In the genomic region with DNA sequence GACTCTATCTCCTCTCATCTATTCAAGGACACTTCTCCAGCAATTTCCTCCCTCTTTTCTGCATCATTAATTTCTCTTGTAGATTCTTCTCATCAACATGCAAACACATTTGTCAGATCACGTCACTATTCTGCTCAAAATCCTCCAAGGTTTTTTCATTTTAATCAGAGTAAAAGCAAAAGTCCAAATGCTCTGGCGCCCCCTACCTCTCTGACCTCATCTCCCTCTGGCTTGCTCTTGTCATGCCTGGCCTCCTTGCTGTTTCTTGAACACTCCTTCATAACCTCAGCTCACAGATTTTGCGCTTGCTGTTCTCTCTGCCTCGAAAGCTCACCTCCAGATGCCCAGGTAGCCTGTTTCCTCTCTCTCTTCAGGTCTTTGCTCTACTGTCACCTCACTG, we compare ENCODE assay signal across 9 cellular contexts. TPM values are rescaled to one million over a fixed set of nuclear protein-coding genes. Genes with fewer than 3 reads are reported as not detected.
DNase-seq lines count a peak whose midpoint lies in the region; ATAC-seq lines count a peak whose summit lies in the region.
"Had no signal": no experiment of that assay in that cellular context is flagged by ENCODE, and none has a peak within 500 bp of the region (broad histone marks: within the 10 kb centered on the region; RNA-seq: fewer than 3 reads in every experiment).

No MANE protein-coding gene starts in this region.

- ATAC-seq in HG03432 (IDR thresholded peaks at IDR 0.05; ENCODE audit: unreplicated experiment): no peak

- DNase-seq in stimulated activated CD4-positive, alpha-beta T cell treated with anti-CD3 and anti-CD28 coated beads, Interleukin-4, amount 100 ng/mL, for 1 hour: peak; percentile 19
- no peak for DNase-seq in stimulated activated CD4-positive, alpha-beta T cell treated with anti-CD3 and anti-CD28 coated beads, Interleukin-2, amount 100 ng/mL, for 48 hours
- DNase-seq in RPMI7951 (ENCODE audit: low read depth): peak; percentile 6
- DNase-seq in fibroblast of peridontal ligament (ENCODE audit: extremely low read depth): peak; percentile 18
- no peak for DNase-seq in foreskin melanocyte
- no peak for DNase-seq in NCI-H2107 treated with DMSO at 0.1 percent for 48 hours (lab: John Stamatoyannopoulos, UW; ENCODE audit: unreplicated experiment)
- DNase-seq in SHP77 (lab: John Stamatoyannopoulos, UW): no peak
- DNase-seq: NCI-H1105 treated with DMSO at 0.1 percent for 48 hours had no signal

RNA-seq across cellular contexts. Expression of a gene that starts 22.4 kb away (rescaled TPM):
- total RNA-seq in RPMI7951 (2014; rRNA removed; shearing (Covaris generic)): 74.9 and 101 TPM in 2 replicates

RNA-seq across cellular contexts. Expression of a gene that starts 32.0 kb away (rescaled TPM):
- total RNA-seq in RPMI7951 (2014; rRNA removed; shearing (Covaris generic)): not detected in 2 replicates

Comparison
In these comparisons a context has a peak if more than half of its experiments do, and no peak if none do; other contexts are left out.
1. DNase-seq: peak in stimulated activated CD4-positive, alpha-beta T cell treated with anti-CD3 and anti-CD28 coated beads, Interleukin-4, amount 100 ng/mL, for 1 hour (single experiment), RPMI7951 (single experiment) and fibroblast of peridontal ligament (single experiment); none in stimulated activated CD4-positive, alpha-beta T cell treated with anti-CD3 and anti-CD28 coated beads, Interleukin-2, amount 100 ng/mL, for 48 hours (0 of 2), foreskin melanocyte (single experiment), NCI-H2107 treated with DMSO at 0.1 percent for 48 hours (single experiment) and SHP77 (0 of 2).